Comparison of ENCODE assay signal across 13 cellular contexts in genomic region chr2:60530228-60530627, GRCh38. TPM values are rescaled to one million over a fixed set of nuclear protein-coding genes. Genes with fewer than 3 reads are reported as not detected.
DNase-seq lines count a peak whose midpoint lies in the region; ATAC-seq and TF ChIP-seq lines count a peak whose summit lies in the region.
"Had no signal": no experiment of that assay in that cellular context is flagged by ENCODE, and none has a peak within 500 bp of the region (broad histone marks: within the 10 kb centered on the region; RNA-seq: fewer than 3 reads in every experiment).

No MANE protein-coding gene starts in this region.

- no peak overlapping the region for H2AFZ ChIP-seq in SU-DHL-6 (ENCODE audit: low read depth, low read length, severe bottlenecking)
- H2AFZ ChIP-seq: neural progenitor cell had no signal

- DNase-seq in BE2C (no peak), right lobe of liver (no peak), H7 (no peak), NOMO-1 (lab: John Stamatoyannopoulos, UW; ENCODE audit: unreplicated experiment in 2 of 2) (no peak)
- DNase-seq in activated CD4-positive, alpha-beta T cell treated with anti-CD3 and anti-CD28 coated beads, Interleukin-2, amount 50 U/mL, for 4 hours, result no peak
- DNase-seq: activated CD4-positive, alpha-beta T cell treated with anti-CD3 and anti-CD28 coated beads, Interleukin-2, amount 10 ng/mL, durations not matched to agents 7 days and 5 days; CD4-positive, CD25-positive, alpha-beta regulatory T cell; stimulated activated CD4-positive, alpha-beta T cell treated with anti-CD3 and anti-CD28 coated beads, Interleukin-4, amount 100 ng/mL, for 24 hours had no signal

- H3K27ac ChIP-seq in SU-DHL-6 (ENCODE audit: low read depth, low read length) (peak overlapping the region; percentile 66), right lobe of liver (peak overlapping the region in 1 of 3 donors; percentile 3)
- H3K27ac ChIP-seq: neural progenitor cell had no signal

- H3K9me2 ChIP-seq in SU-DHL-6 (replicated peaks; ENCODE audit: insufficient read depth, low read length), result no peaks in the 10 kb centered on the region

- H3K4me1 ChIP-seq in BE2C, result peaks cover 13% of the 10 kb centered on the region
- H3K4me1 ChIP-seq in right lobe of liver, result peaks cover 0 to 17% (median 2%) of the 10 kb centered on the region in 4 donors

- H3K9me3 ChIP-seq in BE2C (no peaks in the 10 kb centered on the region), SU-DHL-6 (ENCODE audit: insufficient read depth, low read length) (no peaks in the 10 kb centered on the region), right lobe of liver (no peaks in the 10 kb centered on the region)

- no peaks in the 10 kb centered on the region for H3K36me3 ChIP-seq in BE2C
- H3K36me3 ChIP-seq in SU-DHL-6 (ENCODE audit: low read length), result peaks cover 14% of the 10 kb centered on the region
- H3K36me3 ChIP-seq in right lobe of liver, result no peaks in the 10 kb centered on the region
- peaks cover 1% of the 10 kb centered on the region; the same call in 1 of the 2 replicates for H3K36me3 ChIP-seq in H7 (replicated peaks; ENCODE audit: control insufficient read depth, insufficient read depth, low read length)
- H3K36me3 ChIP-seq: neural progenitor cell had no signal

- TF ChIP-seq POLR2A in right lobe of liver (IDR thresholded peaks at IDR 0.05), result no peak

- H4K20me1 ChIP-seq in SU-DHL-6 (ENCODE audit: low read depth, low read length), result peaks cover 55% of the 10 kb centered on the region

- ATAC-seq in GM21619 (IDR thresholded peaks at IDR 0.05; ENCODE audit: unreplicated experiment) (peak; percentile 1), right lobe of liver (peak; percentile 56 to 80 (median 71)), HG03442 (IDR thresholded peaks at IDR 0.05; ENCODE audit: unreplicated experiment) (no peak)

- H3K4me3 ChIP-seq in BE2C (ENCODE audit: low read depth, low read length) (peak overlapping the region; percentile 25), SU-DHL-6 (ENCODE audit: insufficient read depth, low read length, poor library complexity, severe bottlenecking) (no peak overlapping the region), right lobe of liver (no peak overlapping the region), H7 (ENCODE audit: insufficient read depth, low read depth, low read length) (no peak overlapping the region)
- H3K4me3 ChIP-seq: neural progenitor cell had no signal

- 14% methylated on average over 13 of the region's 13 CpGs for WGBS in right lobe of liver (ENCODE audit: insufficient coverage, low coverage, low lambda C conversion rate, missing lambda C conversion rate)

- TF ChIP-seq CTCF in BE2C (IDR thresholded peaks at IDR 0.05; ENCODE audit: low read depth, low read length) (no peak), SU-DHL-6 (IDR thresholded peaks at IDR 0.05; ENCODE audit: insufficient read depth, low read length, poor library complexity, severe bottlenecking) (no peak), right lobe of liver (IDR thresholded peaks at IDR 0.05) (no peak)

- H3K27me3 ChIP-seq in BE2C (no peaks in the 10 kb centered on the region), SU-DHL-6 (ENCODE audit: low read length) (no peaks in the 10 kb centered on the region), right lobe of liver (no peaks in the 10 kb centered on the region), H7 (ENCODE audit: control insufficient read depth, insufficient read depth, low read length) (no peaks in the 10 kb centered on the region)
- H3K27me3 ChIP-seq: neural progenitor cell had no signal

- peak overlapping the region; percentile 84 for H3K4me2 ChIP-seq in SU-DHL-6 (ENCODE audit: low read depth, low read length, poor library complexity, severe bottlenecking)
- H3K4me2 ChIP-seq: neural progenitor cell had no signal

- H3F3A ChIP-seq in SU-DHL-6 (ENCODE audit: insufficient read depth), result peaks cover 50% of the 10 kb centered on the region

- no peak overlapping the region; the same call in 1 of the 2 replicates for H3K9ac ChIP-seq in SU-DHL-6 (ENCODE audit: low read length)
- H3K9ac ChIP-seq: neural progenitor cell had no signal

- intact Hi-C loops in right lobe of liver (cut with DNase I), result no loop called here

- H3K79me2 ChIP-seq in SU-DHL-6 (ENCODE audit: insufficient read depth, low read length), result peaks cover 100% of the 10 kb centered on the region

RNA-seq across cellular contexts. Expression of gene BCL11A, which starts 23.2 kb away (rescaled TPM):
- polyA plus RNA-seq in BE2C (2012; ENCODE audit: insufficient read depth, insufficient read length, low read depth), result 6.5 TPM
- under 1 TPM; 0.06 to 0.80 (median 0.37) TPM for total RNA-seq in right lobe of liver
- 30.5 and 34.9 TPM in 2 replicates for total RNA-seq in H7 (2014; rRNA removed; shearing (Covaris generic))
- total RNA-seq: M059J had no signal

Comparison
In these comparisons a context has a peak if more than half of its experiments do, and no peak if none do; other contexts are left out.
1. RNA of gene BCL11A, which starts 23.2 kb away (total RNA-seq): 30.5 to 34.9 TPM in H7; 0.06 to 0.80 TPM in right lobe of liver; every median in the first group is over 10 times any median in the second.